Comparison of ENCODE assay signal across 8 cellular contexts in the genomic region with DNA sequence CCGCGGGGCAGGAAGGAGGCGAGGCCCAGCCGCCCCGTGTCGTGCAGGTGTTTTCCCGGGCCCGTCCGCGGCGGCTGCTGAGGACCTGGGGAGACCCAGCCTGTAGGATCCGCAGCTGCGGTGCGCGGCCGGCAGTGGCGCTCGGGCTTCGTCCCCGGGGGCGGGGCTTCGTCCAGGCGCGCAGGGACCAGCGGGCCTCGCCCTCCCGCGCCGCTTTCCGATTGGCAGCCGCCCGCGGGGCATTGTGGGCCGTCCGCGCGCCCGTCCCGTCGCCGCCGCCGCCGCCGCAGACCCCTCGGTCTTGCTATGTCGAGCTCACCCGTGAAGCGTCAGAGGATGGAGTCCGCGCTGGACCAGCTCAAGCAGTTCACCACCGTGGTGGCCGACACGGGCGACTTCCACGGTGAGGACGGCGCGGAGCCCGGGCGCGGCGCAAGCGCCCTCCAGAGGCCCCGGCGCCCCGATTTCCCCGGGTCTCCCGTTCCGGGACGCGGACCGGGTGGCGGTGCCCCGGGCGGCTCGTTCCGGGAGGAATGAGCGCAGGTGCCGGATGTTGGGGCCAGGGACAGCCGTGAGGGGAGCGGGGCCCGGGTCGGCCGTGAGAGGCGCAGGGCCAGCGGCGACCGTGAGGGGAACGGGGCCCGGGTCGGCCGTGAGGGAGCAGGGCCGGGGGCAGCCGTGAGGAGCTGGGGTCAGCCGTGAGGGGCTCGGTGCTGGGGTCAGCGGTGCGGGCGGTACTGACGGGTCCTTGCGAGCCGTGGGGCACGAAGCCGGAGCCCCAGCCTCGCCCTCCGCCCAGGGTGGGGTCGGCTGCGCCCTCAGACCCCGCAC. TPM values are rescaled to one million over a fixed set of nuclear protein-coding genes. Genes with fewer than 3 reads are reported as not detected.
DNase-seq lines count a peak whose midpoint lies in the region; ATAC-seq and TF ChIP-seq lines count a peak whose summit lies in the region.

Gene TALDO1, plus strand, starts transcription at position 289 of the 831 bp plus-strand sequence. Its CDS starts 18 bp downstream, at position 307.

- peak within 1 kb of the TSS; percentile 88 for H3K27ac ChIP-seq in cingulate gyrus (ENCODE audit: low read depth, low read length)

- intact Hi-C loops in left colon (cut with DNase I, micrococcal nuclease): no loop called here

- TF ChIP-seq CTCF in AG10803 (conservative IDR thresholded peaks at IDR 0.05; ENCODE audit: low read length): no peak

- H3K4me3 ChIP-seq in AG10803 (ENCODE audit: low read length): peak within 1 kb of the TSS; percentile 73

- ATAC-seq in GM19023 (IDR thresholded peaks at IDR 0.05; ENCODE audit: unreplicated experiment) (peak; percentile 87), HG03196 (IDR thresholded peaks at IDR 0.05; ENCODE audit: unreplicated experiment) (peak; percentile 85), left colon (peak; percentile 97)

- DNase-seq in AG10803 (ENCODE audit: low read depth) (peak; percentile 76), NCI-H345 (lab: John Stamatoyannopoulos, UW) (peak; percentile 93), left colon (peak; percentile 89 to 93)
- peak; percentile 72 to 86 for DNase-seq in activated CD4-positive, alpha-beta T cell treated with anti-CD3 and anti-CD28 coated beads for 24 hours (ENCODE audit: low read depth in 2 of 2)
- peak; percentile 86 for DNase-seq in stimulated activated CD4-positive, alpha-beta T cell treated with anti-CD3 and anti-CD28 coated beads, Interleukin-1b, Interleukin-23, amount 100 ng/mL, for 48 hours

RNA-seq across cellular contexts. Expression of gene TALDO1, which starts in this region (rescaled TPM):
- total RNA-seq in left colon: 100 to 1,000 TPM; 159 to 186 TPM

Comparison
In these comparisons a context has a peak if more than half of its experiments do, and no peak if none do; other contexts are left out.
1. Peak in every context shown above with its lines: DNase-seq, ATAC-seq, H3K4me3 ChIP-seq and H3K27ac ChIP-seq.